ENCODE assay signal across 28 cellular contexts in genomic region chr3:17555525-17555924, GRCh38.
"Had no signal": no experiment of that assay in that cellular context is flagged by ENCODE, and none has a peak within 500 bp of the region (broad histone marks: within the 10 kb centered on the region; RNA-seq: fewer than 3 reads in every experiment).

No MANE protein-coding gene starts in this region.

- H3K9me3 ChIP-seq: esophagus muscularis mucosa, heart right ventricle, left lung, neutrophil, thyroid gland had no signal

- FAIRE-seq: endothelial cell of umbilical vein, islet of Langerhans had no signal

- H3K4me3 ChIP-seq: dorsolateral prefrontal cortex, esophagus muscularis mucosa, heart right ventricle, left lung, smooth muscle cell, thyroid gland had no signal

- H3K4me1 ChIP-seq: left lung had no signal

- H3K27me3 ChIP-seq: dorsolateral prefrontal cortex, esophagus muscularis mucosa, heart right ventricle, left lung, neutrophil, thyroid gland had no signal

- H3K36me3 ChIP-seq: esophagus muscularis mucosa, heart right ventricle, left lung, neutrophil, thyroid gland had no signal

- H3K4me1 Mint-ChIP-seq: stimulated activated naive CD8-positive, alpha-beta T cell treated with anti-CD3 and anti-CD28 coated beads, Interleukin-15, amount 100 ng/mL, for 72 hours had no signal

- DNase-seq: caudate nucleus; cerebellar nuclear complex; dorsolateral prefrontal cortex; effector CD4-positive, alpha-beta T cell; foreskin melanocyte; glutamatergic neuron; heart right ventricle; hippocampal formation; left cardiac atrium; left lung; mesenchymal stem cell; natural killer cell; stimulated activated CD4-positive, alpha-beta T cell treated with anti-CD3 and anti-CD28 coated beads, Interleukin-12 subunit alpha, Interleukin-12 subunit beta, amount 100 ng/mL, for 4 hours; stimulated activated CD4-positive, alpha-beta T cell treated with anti-CD3 and anti-CD28 coated beads, Interleukin-1b, Interleukin-23, amount 100 ng/mL, for 48 hours; stimulated activated CD4-positive, alpha-beta T cell treated with anti-CD3 and anti-CD28 coated beads, Interleukin-4, amount 100 ng/mL, for 24 hours; stimulated activated naive CD8-positive, alpha-beta T cell treated with anti-CD3 and anti-CD28 coated beads, Interleukin-15, amount 100 ng/mL, for 72 hours; thyroid gland had no signal

- H3K27ac ChIP-seq: dorsolateral prefrontal cortex, esophagus muscularis mucosa, heart right ventricle, left lung, neutrophil, parathyroid adenoma, thyroid gland had no signal

- H3K27ac Mint-ChIP-seq: natural killer cell; progenitor cell of endocrine pancreas; stimulated activated memory B cell treated with anti-CD40 and anti-IgM and Interleukin-4, amounts not matched to agents 10 μg/mL and 1 μg/mL and 100 μg/mL, for 72 hours; stimulated activated naive CD8-positive, alpha-beta T cell treated with anti-CD3 and anti-CD28 coated beads, Interleukin-15, amount 100 ng/mL, for 72 hours; type B pancreatic cell had no signal

- H2AFZ ChIP-seq: parathyroid adenoma had no signal

- H3K4me2 ChIP-seq: smooth muscle cell had no signal

- H3K79me2 ChIP-seq: parathyroid adenoma had no signal

- H3K36me3 Mint-ChIP-seq: natural killer cell had no signal

- H3K4me3 Mint-ChIP-seq: natural killer cell; neural crest cell; stimulated activated memory B cell treated with anti-CD40 and anti-IgM and Interleukin-4, amounts not matched to agents 10 μg/mL and 1 μg/mL and 100 μg/mL, for 72 hours; stimulated activated naive CD8-positive, alpha-beta T cell treated with anti-CD3 and anti-CD28 coated beads, Interleukin-15, amount 100 ng/mL, for 72 hours; type B pancreatic cell had no signal

- H3K9me3 Mint-ChIP-seq: natural killer cell; neural crest cell; stimulated activated naive CD8-positive, alpha-beta T cell treated with anti-CD3 and anti-CD28 coated beads, Interleukin-15, amount 100 ng/mL, for 72 hours; type B pancreatic cell had no signal

- H3K9ac ChIP-seq: parathyroid adenoma had no signal

- ATAC-seq: heart right ventricle; left cardiac atrium; left lung; natural killer cell; sciatic nerve; stimulated activated memory B cell treated with anti-CD40 and anti-IgM and Interleukin-4, amounts not matched to agents 10 μg/mL and 1 μg/mL and 100 μg/mL, for 72 hours; stimulated activated naive CD8-positive, alpha-beta T cell treated with anti-CD3 and anti-CD28 coated beads, Interleukin-15, amount 100 ng/mL, for 72 hours had no signal
